ENCODE assay signal across 9 cellular contexts in the genomic region with DNA sequence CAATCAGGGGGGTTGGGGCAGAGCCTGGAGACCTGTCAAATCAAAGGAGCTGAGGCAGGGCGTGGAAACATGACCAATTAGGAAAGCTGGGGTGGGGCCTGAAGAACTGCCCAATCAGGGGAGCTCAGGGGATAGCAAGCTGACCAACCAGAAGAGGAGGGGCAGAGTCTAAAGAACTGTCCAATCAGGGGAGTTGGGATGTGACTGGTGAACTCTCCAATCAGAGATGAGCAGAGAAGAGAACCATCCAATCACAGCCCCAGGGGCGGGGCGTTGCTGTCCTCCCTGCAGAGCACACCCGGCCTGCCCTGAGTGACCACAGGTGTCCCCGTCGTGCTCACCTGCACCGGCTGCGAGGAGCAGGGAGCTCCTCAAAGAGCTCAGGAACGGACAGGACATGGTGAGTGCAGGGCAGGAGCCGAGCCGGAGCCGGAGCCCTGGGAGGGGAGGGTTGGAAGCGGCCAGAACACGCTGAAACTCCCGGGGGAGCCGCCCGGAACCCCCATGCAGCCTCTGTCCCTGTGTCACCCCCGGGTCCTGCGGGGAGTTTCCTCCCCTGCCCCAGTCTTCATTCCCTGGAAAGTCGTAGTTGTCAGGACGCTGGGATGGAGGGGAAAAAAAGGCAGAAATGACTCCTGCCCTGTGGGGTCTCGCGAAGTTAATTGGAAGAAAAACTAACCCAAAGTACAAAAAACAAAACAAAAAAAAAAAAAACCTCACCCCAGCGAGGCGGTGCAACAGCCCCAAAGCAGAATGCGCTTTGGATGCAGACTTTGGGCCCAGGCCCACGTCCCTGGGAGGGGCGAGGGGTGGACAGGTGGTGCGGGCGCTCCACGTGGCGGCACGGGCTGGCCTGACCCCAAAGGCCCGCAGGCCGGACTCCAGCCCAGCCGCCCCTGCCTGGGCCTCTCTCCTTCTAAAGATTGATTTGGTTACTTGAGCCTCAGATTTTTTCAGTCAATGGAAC. TPM values are rescaled to one million over a fixed set of nuclear protein-coding genes. Genes with fewer than 3 reads are reported as not detected.
DNase-seq lines count a peak whose midpoint lies in the region; ATAC-seq and TF ChIP-seq lines count a peak whose summit lies in the region.
"Had no signal": no experiment of that assay in that cellular context is flagged by ENCODE, and none has a peak within 500 bp of the region (broad histone marks: within the 10 kb centered on the region; RNA-seq: fewer than 3 reads in every experiment).

A gene (plus strand): TSS at position 311 of the 967 bp plus-strand sequence. CDS start 87 bp downstream, at position 398.

- peaks cover 0 to 5% (median 0%) of the 10 kb centered on the region in 4 donors for H3K9me3 ChIP-seq in stomach

- no peak for TF ChIP-seq CTCF in stomach (IDR thresholded peaks at IDR 0.05)

- ATAC-seq in left ventricle myocardium superior (peak; percentile 22), Right ventricle myocardium superior (ENCODE audit: poor library complexity) (no peak), HG03159 (IDR thresholded peaks at IDR 0.05; ENCODE audit: unreplicated experiment) (no peak)

- no peak within 1 kb of the TSS for H3K27ac ChIP-seq in stomach

- peak within 1 kb of the TSS; percentile 22 to 34 (median 30) for H3K4me3 ChIP-seq in stomach

- no peaks in the 10 kb centered on the region for H3K36me3 ChIP-seq in stomach

- H3K4me1 ChIP-seq in stomach: no peaks in the 10 kb centered on the region

- 62 to 74% (median 67%) methylated on average over 29 to 36 of the region's 36 CpGs for WGBS in stomach, 5 donors

- DNase-seq in left ventricle myocardium superior: no peak
- no peak for DNase-seq in Right ventricle myocardium superior
- peak; percentile 38 to 66 for DNase-seq in NCI-H446 (lab: John Stamatoyannopoulos, UW)
- DNase-seq in cerebellar cortex (ENCODE audit: low spot score): peak; percentile 100
- DNase-seq in stomach: no peak
- no peak for DNase-seq in NCI-H1694 (lab: John Stamatoyannopoulos, UW)
- DNase-seq in NCI-H1105 treated with DMSO at 0.1 percent for 48 hours (lab: John Stamatoyannopoulos, UW): no peak
- DNase-seq: activated naive CD8-positive, alpha-beta T cell treated with anti-CD3 and anti-CD28 coated beads, Interleukin-2, amount 10 ng/mL, durations not matched to agents 7 days and 5 days had no signal

- TF ChIP-seq POLR2A in stomach (IDR thresholded peaks at IDR 0.05): no peak

- no peak for TF ChIP-seq EP300 in stomach (IDR thresholded peaks at IDR 0.05)

- intact Hi-C loops in left ventricle myocardium superior (cut with micrococcal nuclease) (no loop called here), Right ventricle myocardium superior (cut with DNase I) (no loop called here), stomach (cut with DNase I; ENCODE audit: low total_unique reads) (no loop called here)

- H3K27me3 ChIP-seq in stomach: no peaks in the 10 kb centered on the region

RNA-seq across cellular contexts. Expression of the gene that starts here (rescaled TPM):
- total RNA-seq in left ventricle myocardium superior (not detected), Right ventricle myocardium superior (not detected), stomach (under 1 TPM in 1 of 5 donors, not detected in 4; 0.58 TPM)
- polyA plus RNA-seq in stomach: under 1 TPM in 2 of 3 donors, not detected in 1; 0.19 to 0.23 TPM
- total RNA-seq: activated naive CD8-positive, alpha-beta T cell treated with anti-CD3 and anti-CD28 coated beads, Interleukin-2, amount 10 ng/mL, durations not matched to agents 7 days and 5 days had no signal

Comparison
In these comparisons a context has a peak if more than half of its experiments do, and no peak if none do; other contexts are left out.
1. Peak in ATAC-seq in left ventricle myocardium superior; RNA of the gene not detected or under 1 TPM.
2. DNase-seq: peak in NCI-H446 (2 of 2) and cerebellar cortex (single experiment); none in left ventricle myocardium superior (single experiment), Right ventricle myocardium superior (single experiment), stomach (single experiment), NCI-H1694 (single experiment) and NCI-H1105 treated with DMSO at 0.1 percent for 48 hours (single experiment).